ENCODE assay signal across 14 cellular contexts in genomic region chr10:101005869-101006567, GRCh38.
"Had no signal": no experiment of that assay in that cellular context is flagged by ENCODE, and none has a peak within 500 bp of the region (broad histone marks: within the 10 kb centered on the region; RNA-seq: fewer than 3 reads in every experiment).

No MANE protein-coding gene starts in this region.

- H3K36me3 ChIP-seq: ovary had no signal

- H3K4me3 ChIP-seq: breast epithelium, left lung, ovary, tibial artery had no signal

- H3K9me3 ChIP-seq: breast epithelium, left lung, ovary, tibial artery had no signal

- ATAC-seq: left lung; natural killer cell treated with Interleukin-12 subunit alpha and Interleukin-12 subunit beta and Interleukin-15 and Interleukin-18, amount 100 ng/mL, for 72 hours; stimulated activated effector memory CD8-positive, alpha-beta T cell treated with anti-CD3 and anti-CD28 coated beads, Interleukin-12 subunit alpha, Interleukin-12 subunit beta, amount 100 ng/mL, for 72 hours had no signal

- H3K36me3 Mint-ChIP-seq: natural killer cell treated with Interleukin-12 subunit alpha and Interleukin-12 subunit beta and Interleukin-15 and Interleukin-18, amount 100 ng/mL, for 72 hours; stimulated activated effector memory CD8-positive, alpha-beta T cell treated with anti-CD3 and anti-CD28 coated beads, Interleukin-12 subunit alpha, Interleukin-12 subunit beta, amount 100 ng/mL, for 72 hours had no signal

- H3K9me3 Mint-ChIP-seq: activated B cell treated with CpG ODN at 0.5 μM for 24 hours; activated CD4-positive, alpha-beta T cell treated with anti-CD3 and anti-CD28 coated beads, Interleukin-2, amount 10 ng/mL, durations not matched to agents 24 days and 14 days; activated naive CD8-positive, alpha-beta T cell treated with anti-CD3 and anti-CD28 coated beads, Interleukin-2, amount 10 ng/mL, durations not matched to agents 7 days and 5 days; activated T-helper 1 cell treated with anti-CD3 and anti-CD28 coated beads, Interleukin-12 subunit alpha, Interleukin-12 subunit beta, Interleukin-2, Interleukin-4 antibody, amounts not matched to agents 30 ng/mL and 10 ng/mL and 1 ng/mL, durations not matched to agents 14 hours and 24 hours and 36 hours; endodermal cell; natural killer cell treated with Interleukin-12 subunit alpha and Interleukin-12 subunit beta and Interleukin-15 and Interleukin-18, amount 100 ng/mL, for 72 hours; stimulated activated effector memory CD8-positive, alpha-beta T cell treated with anti-CD3 and anti-CD28 coated beads, Interleukin-12 subunit alpha, Interleukin-12 subunit beta, amount 100 ng/mL, for 72 hours had no signal

- DNase-seq: activated B cell treated with CpG ODN at 0.5 μM for 24 hours; activated CD4-positive, alpha-beta T cell treated with anti-CD3 and anti-CD28 coated beads, Interleukin-2, amount 10 ng/mL, durations not matched to agents 24 days and 14 days; activated CD8-positive, alpha-beta memory T cell treated with anti-CD3 and anti-CD28 coated beads for 24 hours; activated naive CD8-positive, alpha-beta T cell treated with anti-CD3 and anti-CD28 coated beads, Interleukin-2, amount 10 ng/mL, durations not matched to agents 7 days and 5 days; endodermal cell; left lung; mesendoderm; T-helper 2 cell; tibial artery had no signal

- H3K27me3 ChIP-seq: breast epithelium, left lung, ovary, tibial artery had no signal

- H3K27me3 Mint-ChIP-seq: activated B cell treated with CpG ODN at 0.5 μM for 24 hours; activated CD4-positive, alpha-beta T cell treated with anti-CD3 and anti-CD28 coated beads, Interleukin-2, amount 10 ng/mL, durations not matched to agents 24 days and 14 days; activated naive CD8-positive, alpha-beta T cell treated with anti-CD3 and anti-CD28 coated beads, Interleukin-2, amount 10 ng/mL, durations not matched to agents 7 days and 5 days; natural killer cell treated with Interleukin-12 subunit alpha and Interleukin-12 subunit beta and Interleukin-15 and Interleukin-18, amount 100 ng/mL, for 72 hours had no signal

- H3K4me3 Mint-ChIP-seq: activated B cell treated with CpG ODN at 0.5 μM for 24 hours; activated CD4-positive, alpha-beta T cell treated with anti-CD3 and anti-CD28 coated beads, Interleukin-2, amount 10 ng/mL, durations not matched to agents 24 days and 14 days; activated naive CD8-positive, alpha-beta T cell treated with anti-CD3 and anti-CD28 coated beads, Interleukin-2, amount 10 ng/mL, durations not matched to agents 7 days and 5 days; activated T-helper 1 cell treated with anti-CD3 and anti-CD28 coated beads, Interleukin-12 subunit alpha, Interleukin-12 subunit beta, Interleukin-2, Interleukin-4 antibody, amounts not matched to agents 30 ng/mL and 10 ng/mL and 1 ng/mL, durations not matched to agents 14 hours and 24 hours and 36 hours; endodermal cell; natural killer cell treated with Interleukin-12 subunit alpha and Interleukin-12 subunit beta and Interleukin-15 and Interleukin-18, amount 100 ng/mL, for 72 hours; stimulated activated effector memory CD8-positive, alpha-beta T cell treated with anti-CD3 and anti-CD28 coated beads, Interleukin-12 subunit alpha, Interleukin-12 subunit beta, amount 100 ng/mL, for 72 hours had no signal

- H3K27ac ChIP-seq: ovary had no signal

- H3K27ac Mint-ChIP-seq: activated B cell treated with CpG ODN at 0.5 μM for 24 hours; activated CD4-positive, alpha-beta T cell treated with anti-CD3 and anti-CD28 coated beads, Interleukin-2, amount 10 ng/mL, durations not matched to agents 24 days and 14 days; activated naive CD8-positive, alpha-beta T cell treated with anti-CD3 and anti-CD28 coated beads, Interleukin-2, amount 10 ng/mL, durations not matched to agents 7 days and 5 days; activated T-helper 1 cell treated with anti-CD3 and anti-CD28 coated beads, Interleukin-12 subunit alpha, Interleukin-12 subunit beta, Interleukin-2, Interleukin-4 antibody, amounts not matched to agents 30 ng/mL and 10 ng/mL and 1 ng/mL, durations not matched to agents 14 hours and 24 hours and 36 hours; endodermal cell; natural killer cell treated with Interleukin-12 subunit alpha and Interleukin-12 subunit beta and Interleukin-15 and Interleukin-18, amount 100 ng/mL, for 72 hours; stimulated activated effector memory CD8-positive, alpha-beta T cell treated with anti-CD3 and anti-CD28 coated beads, Interleukin-12 subunit alpha, Interleukin-12 subunit beta, amount 100 ng/mL, for 72 hours had no signal
